In the genomic region with DNA sequence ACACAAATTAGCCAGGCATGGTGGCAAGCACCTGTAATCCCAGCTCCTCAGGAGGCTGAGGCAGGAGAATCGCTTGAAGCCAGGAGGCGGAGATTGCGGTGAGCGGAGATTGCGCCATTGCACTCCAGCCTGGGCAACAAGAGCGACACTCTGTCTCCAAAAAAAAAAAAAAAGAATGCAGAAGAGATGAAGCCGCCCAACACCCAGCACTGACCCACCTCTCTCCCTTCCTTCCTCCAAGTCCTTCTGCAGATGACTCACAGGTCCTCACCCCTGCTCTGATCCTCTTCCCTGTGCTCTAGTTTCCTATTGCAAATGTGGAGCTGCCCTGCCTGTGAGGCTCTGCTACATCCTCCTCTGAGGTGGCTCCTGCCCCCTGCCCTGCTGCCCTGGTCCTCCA, we compare ENCODE assay signal across 19 cellular contexts. TPM values are rescaled to one million over a fixed set of nuclear protein-coding genes. Genes with fewer than 3 reads are reported as not detected.
DNase-seq lines count a peak whose midpoint lies in the region; ATAC-seq, FAIRE-seq and TF ChIP-seq lines count a peak whose summit lies in the region.
"Had no signal": no experiment of that assay in that cellular context is flagged by ENCODE, and none has a peak within 500 bp of the region (broad histone marks: within the 10 kb centered on the region; RNA-seq: fewer than 3 reads in every experiment).

No MANE protein-coding gene starts in this region.

- H3K9me3 Mint-ChIP-seq in stimulated activated effector memory CD8-positive, alpha-beta T cell treated with anti-CD3 and anti-CD28 coated beads, Interleukin-12 subunit alpha, Interleukin-12 subunit beta, amount 100 ng/mL, for 72 hours = no peaks in the 10 kb centered on the region
- H3K9me3 Mint-ChIP-seq: activated CD4-positive, alpha-beta T cell treated with anti-CD3 and anti-CD28 coated beads, Interleukin-2, amount 10 ng/mL, durations not matched to agents 24 days and 14 days; natural killer cell had no signal

- no peak for FAIRE-seq in H54 (lab: Jason Lieb, UNC)
- FAIRE-seq: H1 had no signal

- H3K4me3 ChIP-seq in NB4 (ENCODE audit: low read depth, low read length) = no peak overlapping the region

- H3K4me1 Mint-ChIP-seq in stimulated activated effector memory CD8-positive, alpha-beta T cell treated with anti-CD3 and anti-CD28 coated beads, Interleukin-12 subunit alpha, Interleukin-12 subunit beta, amount 100 ng/mL, for 72 hours = peaks cover 7% of the 10 kb centered on the region
- H3K4me1 Mint-ChIP-seq: activated CD4-positive, alpha-beta T cell treated with anti-CD3 and anti-CD28 coated beads, Interleukin-2, amount 10 ng/mL, durations not matched to agents 24 days and 14 days had no signal

- no peak overlapping the region for H3K27ac Mint-ChIP-seq in stimulated activated effector memory CD8-positive, alpha-beta T cell treated with anti-CD3 and anti-CD28 coated beads, Interleukin-12 subunit alpha, Interleukin-12 subunit beta, amount 100 ng/mL, for 72 hours
- H3K27ac Mint-ChIP-seq: activated CD4-positive, alpha-beta T cell treated with anti-CD3 and anti-CD28 coated beads, Interleukin-2, amount 10 ng/mL, durations not matched to agents 24 days and 14 days; natural killer cell had no signal

- DNase-seq in H54 (ENCODE audit: insufficient read length, low spot score) (peak; percentile 33), NB4 (ENCODE audit: low read depth) (peak; percentile 97), dermis blood vessel endothelial cell (peak; percentile 17), NCI-H1436 (lab: John Stamatoyannopoulos, UW) (no peak)
- DNase-seq in stimulated activated effector memory CD8-positive, alpha-beta T cell treated with anti-CD3 and anti-CD28 coated beads, Interleukin-12 subunit alpha, Interleukin-12 subunit beta, amount 100 ng/mL, for 72 hours (ENCODE audit: low spot score in 2 of 2) = no peak
- no peak for DNase-seq in activated naive CD4-positive, alpha-beta T cell treated with Interleukin-2 at 50 U/mL for 16 hours
- no peak for DNase-seq in activated naive CD4-positive, alpha-beta T cell treated with anti-CD3 and anti-CD28 coated beads, Interleukin-2, amount 50 U/mL, for 16 hours
- DNase-seq: activated CD4-positive, alpha-beta T cell treated with anti-CD3 and anti-CD28 coated beads, Interleukin-2, amount 10 ng/mL, durations not matched to agents 24 days and 14 days; activated T-cell treated with anti-CD3 and anti-CD28 coated beads, Interleukin-2, amount 50 U/mL, for 48 hours; amniotic stem cell; COR-L47; left colon; natural killer cell; OCI-M1; stimulated activated naive CD4-positive, alpha-beta T cell treated with Interleukin-2 at 50 U/mL for 16 hours; T-helper 1 cell had no signal

- no peaks in the 10 kb centered on the region for H3K36me3 Mint-ChIP-seq in stimulated activated effector memory CD8-positive, alpha-beta T cell treated with anti-CD3 and anti-CD28 coated beads, Interleukin-12 subunit alpha, Interleukin-12 subunit beta, amount 100 ng/mL, for 72 hours
- H3K36me3 Mint-ChIP-seq: natural killer cell had no signal

- ATAC-seq in stimulated activated effector memory CD8-positive, alpha-beta T cell treated with anti-CD3 and anti-CD28 coated beads, Interleukin-12 subunit alpha, Interleukin-12 subunit beta, amount 100 ng/mL, for 72 hours = peak; percentile 4
- ATAC-seq: left colon, sciatic nerve had no signal

- TF ChIP-seq CTCF in NB4 (IDR thresholded peaks at IDR 0.05; ENCODE audit: low read depth, low read length) = no peak

- H3K4me3 Mint-ChIP-seq in stimulated activated effector memory CD8-positive, alpha-beta T cell treated with anti-CD3 and anti-CD28 coated beads, Interleukin-12 subunit alpha, Interleukin-12 subunit beta, amount 100 ng/mL, for 72 hours = no peak overlapping the region
- H3K4me3 Mint-ChIP-seq: activated CD4-positive, alpha-beta T cell treated with anti-CD3 and anti-CD28 coated beads, Interleukin-2, amount 10 ng/mL, durations not matched to agents 24 days and 14 days; natural killer cell had no signal

- TF ChIP-seq POLR2A in H54 (IDR thresholded peaks at IDR 0.05; ENCODE audit: low read depth, low read length) (no peak), NB4 (IDR thresholded peaks at IDR 0.05; ENCODE audit: extremely low read depth, insufficient read length) (no peak)

RNA-seq across cellular contexts. Expression of gene OPALIN, which starts 22.0 kb away (rescaled TPM):
- total RNA-seq in dermis blood vessel endothelial cell = not detected in 2 replicates
- total RNA-seq: activated CD4-positive, alpha-beta T cell treated with anti-CD3 and anti-CD28 coated beads, Interleukin-2, amount 10 ng/mL, durations not matched to agents 24 days and 14 days; chondrocyte; H1; left colon; natural killer cell; sciatic nerve had no signal

Comparison
In these comparisons a context has a peak if more than half of its experiments do, and no peak if none do; other contexts are left out.
1. DNase-seq: peak in H54 (single experiment), NB4 (single experiment) and dermis blood vessel endothelial cell (single experiment); none in stimulated activated effector memory CD8-positive, alpha-beta T cell treated with anti-CD3 and anti-CD28 coated beads, Interleukin-12 subunit alpha, Interleukin-12 subunit beta, amount 100 ng/mL, for 72 hours (0 of 2), activated naive CD4-positive, alpha-beta T cell treated with Interleukin-2 at 50 U/mL for 16 hours (single experiment), NCI-H1436 (single experiment) and activated naive CD4-positive, alpha-beta T cell treated with anti-CD3 and anti-CD28 coated beads, Interleukin-2, amount 50 U/mL, for 16 hours (single experiment).